ENCODE assay signal across 1 cellular context in the genomic region with DNA sequence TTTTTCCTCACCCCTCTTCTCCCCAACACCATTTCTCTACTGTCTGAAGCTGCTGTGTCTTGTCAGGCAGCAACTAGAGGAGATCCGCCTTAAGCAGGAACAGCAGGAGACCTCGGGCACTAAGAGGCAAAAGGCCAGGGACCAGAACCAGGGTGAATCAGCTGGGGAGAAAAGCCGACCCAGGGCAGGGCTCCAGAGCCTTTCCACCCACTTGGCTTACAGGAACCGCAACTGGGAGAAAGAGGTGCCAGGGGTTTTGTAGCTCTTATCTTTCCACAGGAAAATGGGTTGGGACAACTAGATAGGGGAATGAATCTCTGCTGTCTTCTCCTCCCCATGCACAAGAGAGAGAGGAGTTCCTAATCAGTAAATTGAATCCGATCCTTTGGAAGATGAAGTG.
TF ChIP-seq lines count a peak whose summit lies in the region.

No MANE protein-coding gene starts in this region.

TF ChIP-seq in endothelial cell of umbilical vein, 7 proteins besides CTCF, POLR2A, EP300 and RAD21:
- no peak for TF ChIP-seq POLR2AphosphoS5 (IDR thresholded peaks at IDR 0.05; ENCODE audit: insufficient read depth, low read depth, low read length)
- TF ChIP-seq, protein P1, sequence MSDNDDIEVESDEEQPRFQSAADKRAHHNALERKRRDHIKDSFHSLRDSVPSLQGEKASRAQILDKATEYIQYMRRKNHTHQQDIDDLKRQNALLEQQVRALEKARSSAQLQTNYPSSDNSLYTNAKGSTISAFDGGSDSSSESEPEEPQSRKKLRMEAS (IDR thresholded peaks at IDR 0.05; ENCODE audit: insufficient read depth, insufficient read length), result no peak
- TF ChIP-seq FOS (IDR thresholded peaks at IDR 0.05; ENCODE audit: borderline replicate concordance, insufficient read depth, low read length), result no peak
